In genomic region chr9:94031380-94031779, GRCh38 we compare ENCODE assay signal across 8 cellular contexts. TPM values are rescaled to one million over a fixed set of nuclear protein-coding genes. Genes with fewer than 3 reads are reported as not detected.
DNase-seq lines count a peak whose midpoint lies in the region; ATAC-seq, FAIRE-seq and TF ChIP-seq lines count a peak whose summit lies in the region.

No MANE protein-coding gene starts in this region.

- intact Hi-C loops in heart right ventricle (cut with DNase I) (no loop called here), left cardiac atrium (cut with DNase I) (no loop called here), GM12878 (cut with micrococcal nuclease; ENCODE audit: unreplicated experiment) (no loop called here), vagina (cut with DNase I) (no loop called here)

- H3K9ac ChIP-seq in GM12878 (ENCODE audit: control insufficient read depth, insufficient read depth, low read length), result peak overlapping the region; percentile 66; the same call in 1 of the 2 replicates

- TF ChIP-seq CTCF in heart right ventricle (IDR thresholded peaks at IDR 0.05), result no peak
- no peak for TF ChIP-seq CTCF in GM12878 (IDR thresholded peaks at IDR 0.05 in 2 of 3, conservative IDR thresholded peaks at IDR 0.05 in 1 of 3; ENCODE audit: control insufficient read depth in 2 of 3, extremely low read depth in 1 of 3, insufficient read depth in 1 of 3, low read depth in 3 of 3, low read length in 3 of 3)
- TF ChIP-seq CTCF in lung (IDR thresholded peaks at IDR 0.05; ENCODE audit: control extremely low read depth, extremely low read depth), result no peak
- TF ChIP-seq CTCF in vagina (IDR thresholded peaks at IDR 0.05), result no peak

- H3K9me3 ChIP-seq in heart right ventricle (peaks cover 0 to 7% (median 0%) of the 10 kb centered on the region in 11 donors), GM12878 (replicated peaks; ENCODE audit: control insufficient read depth, insufficient read depth, low read length) (no peaks in the 10 kb centered on the region), lung (ENCODE audit: control insufficient read depth in 2 of 2, insufficient read depth in 1 of 2, low read length in 1 of 2) (no peaks in the 10 kb centered on the region), vagina (no peaks in the 10 kb centered on the region)

- TF ChIP-seq RAD21 in GM12878 (IDR thresholded peaks at IDR 0.05; ENCODE audit: insufficient read depth, low read depth, low read length), result no peak

- peak overlapping the region; percentile 63 to 97 (median 86) for H3K4me3 ChIP-seq in heart right ventricle
- H3K4me3 ChIP-seq in GM12878, result peak overlapping the region; percentile 91
- peak overlapping the region; percentile 90 for H3K4me3 ChIP-seq in lung
- peak overlapping the region; percentile 76 to 87 for H3K4me3 ChIP-seq in vagina

- no peak for FAIRE-seq in GM12878 (lab: Jason Lieb, UNC)

- 46 to 51% methylated on average over 8 of the region's 8 CpGs for WGBS in heart right ventricle, 2 donors
- 12% methylated on average over 8 of the region's 8 CpGs for WGBS in GM12878 (ENCODE audit: insufficient coverage, insufficient replicate concordance, low lambda C conversion rate, missing lambda C conversion rate)
- WGBS in lung, 2 donors, result 63 to 79% methylated on average over 8 of the region's 8 CpGs

- no peaks in the 10 kb centered on the region for H4K20me1 ChIP-seq in GM12878 (ENCODE audit: control insufficient read depth, insufficient read depth)

- CTCF ChIA-PET in GM12878 (lab: Yijun Ruan, JAX), result no interaction called here

- TF ChIP-seq EP300 in GM12878 (IDR thresholded peaks at IDR 0.05; ENCODE audit: borderline replicate concordance in 1 of 2, control insufficient read depth in 1 of 2, low read depth in 2 of 2, low read length in 2 of 2), result no peak

- H3K27ac ChIP-seq in heart right ventricle (peak overlapping the region; percentile 30 to 94 (median 90)), GM12878 (ENCODE audit: control insufficient read depth, insufficient read depth) (no peak overlapping the region), lung (ENCODE audit: low read depth in 1 of 2, low read length in 1 of 2) (peak overlapping the region in 1 of 2 donors; percentile 96), vagina (peak overlapping the region; percentile 68)

- SMC1A ChIA-PET in GM12878 (lab: Charles Lee; ENCODE audit: uncharacterized antibody, unreplicated experiment), result no interaction called here

- H3K4me2 ChIP-seq in GM12878 (ENCODE audit: control insufficient read depth, insufficient read depth), result peak overlapping the region; percentile 93

- H3K27me3 ChIP-seq in heart right ventricle (no peaks in the 10 kb centered on the region), GM12878 (replicated peaks in 1 of 2; ENCODE audit: control insufficient read depth in 2 of 2, insufficient read depth in 2 of 2, low read length in 1 of 2) (no peaks in the 10 kb centered on the region), lung (ENCODE audit: control insufficient read depth, insufficient read depth) (no peaks in the 10 kb centered on the region), vagina (no peaks in the 10 kb centered on the region)

- H2AFZ ChIP-seq in GM12878 (ENCODE audit: control insufficient read depth, low read depth, low read length), result peak overlapping the region; percentile 98

- in situ Hi-C loops in GM12878 (cut with MboI), result no loop called here

- RAD21 ChIA-PET in GM12878 (lab: Charles Lee; ENCODE audit: unreplicated experiment), result interaction anchor here (0.7 kb wide), 1 partner anchor 142 kb away, joined by 3 read pairs; no protein-coding TSS in a partner anchor

- ATAC-seq in heart right ventricle (no peak), left cardiac atrium (no peak), GM12878 (no peak), lung (ENCODE audit: insufficient read depth, low FRiP score) (no peak), GM19023 (IDR thresholded peaks at IDR 0.05; ENCODE audit: unreplicated experiment) (no peak), GM19324 (IDR thresholded peaks at IDR 0.05; ENCODE audit: low FRiP score, unreplicated experiment) (no peak)

- H3K4me1 ChIP-seq in heart right ventricle (peaks cover 0 to 28% (median 11%) of the 10 kb centered on the region in 9 donors), GM12878 (ENCODE audit: control insufficient read depth, insufficient read depth, low read length) (no peaks in the 10 kb centered on the region), lung (ENCODE audit: control insufficient read depth in 2 of 2, insufficient read depth in 2 of 2, low read length in 2 of 2) (peaks cover 1 to 6% of the 10 kb centered on the region in 2 donors), vagina (peaks cover 17% of the 10 kb centered on the region)

- no TSS peak for BruUV-seq in GM12878 (replicated peaks; lab: Mats Ljungman, UMichigan)

- H3K79me2 ChIP-seq in GM12878 (ENCODE audit: control insufficient read depth, insufficient read depth, low read length), result peaks cover 2% of the 10 kb centered on the region

- POLR2A ChIA-PET in GM12878 (lab: Charles Lee), result no interaction called here

- H3K36me3 ChIP-seq in heart right ventricle (no peaks in the 10 kb centered on the region), GM12878 (ENCODE audit: control insufficient read depth in 2 of 2, insufficient read depth in 2 of 2, low read length in 1 of 2) (no peaks in the 10 kb centered on the region), lung (ENCODE audit: control insufficient read depth in 2 of 2, insufficient read depth in 2 of 2, low read length in 2 of 2) (no peaks in the 10 kb centered on the region), vagina (no peaks in the 10 kb centered on the region)

- no peak for DNase-seq in heart right ventricle
- no peak for DNase-seq in left cardiac atrium
- DNase-seq in GM12878 (ENCODE audit: low read depth, low spot score), result no peak
- DNase-seq in lung (ENCODE audit: low spot score), result no peak
- DNase-seq in vagina (ENCODE audit: extremely low spot score in 2 of 2), result no peak
- DNase-seq in activated CD4-positive, alpha-beta T cell treated with anti-CD3 and anti-CD28 coated beads for 48 hours, result no peak

- no peak for TF ChIP-seq POLR2A in GM12878 (IDR thresholded peaks at IDR 0.05; ENCODE audit: low read depth, low read length)
- TF ChIP-seq POLR2A in vagina (IDR thresholded peaks at IDR 0.05), result no peak

TF ChIP-seq in GM12878, 131 proteins besides CTCF, POLR2A, EP300 and RAD21 (continues in another document):
- TF ChIP-seq IRF3 (IDR thresholded peaks at IDR 0.05), result no peak
- no peak for TF ChIP-seq SMAD5 (IDR thresholded peaks at IDR 0.05; ENCODE audit: low read depth)

RNA-seq across cellular contexts. Expression of gene PTPDC1, which starts 52.9 kb away (rescaled TPM):
- total RNA-seq in heart right ventricle (10 to 100 TPM in 4 of 10 donors, 1 to 10 TPM in 6; 6.3 to 14.7 (median 9.5) TPM), left cardiac atrium (10 to 100 TPM in 1 of 2 donors, 1 to 10 TPM in 1; 9.2 to 15.6 TPM), GM12878 (2014; rRNA removed) (3.6 and 4.7 TPM in 2 replicates), GM12878 (2014; rRNA removed; fragmentation: Illumina TruSeq; extraction: Trizol) (4.5 TPM in 2 replicates), GM12878 (2021) (2.9 and 3.0 TPM in 2 replicates), lung (10 to 100 TPM; 11.1 to 26.0 TPM), vagina (13.0 TPM)
- polyA plus RNA-seq in heart right ventricle (10 to 100 TPM in 1 of 2 donors, 1 to 10 TPM in 1; 5.3 to 14.3 TPM), GM12878 (2011; rRNA removed) (1.5 and 2.0 TPM in 2 replicates), GM12878 (2014; fragmentation: Illumina TruSeq; extraction: Trizol) (3.2 and 5.5 TPM in 2 replicates), GM12878 (2014; fragmentation: Nextera tagmentation; extraction: Ambion mirVana) (1 to 10 TPM; 1.2 to 1.8 TPM), GM12878 (2014; rRNA removed) (2.4 and 3.2 TPM in 2 replicates), GM12878 (2016; fragmentation: Nextera tagmentation; extraction: Ambion mirVana) (1 to 10 TPM; 2.4 to 2.8 TPM), lung (1 to 10 TPM; 3.1 to 4.0 TPM)
- 0.20 TPM in 1 of 2 replicates, not detected in the other for total RNA-seq in GM12878 (2013; cell fraction: nucleolus; rRNA removed)
- 1.9 TPM for polyA plus RNA-seq in GM12878 (2011; ENCODE audit: low read depth)
- polyA plus RNA-seq in GM12878 (2011; cell fraction: cytosol; rRNA removed), result 0.61 and 0.64 TPM in 2 replicates
- polyA plus RNA-seq in GM12878 (2011; cell fraction: nucleus; rRNA removed), result 2.8 and 3.4 TPM in 2 replicates
- 1.7 and 2.6 TPM in 2 replicates for polyA plus RNA-seq in GM12878 (2012)
- polyA minus RNA-seq in GM12878 (2011; rRNA and poly(A)+ RNA removed), result 1.9 and 2.0 TPM in 2 replicates
- 0.42 TPM in 1 of 2 replicates, not detected in the other for polyA minus RNA-seq in GM12878 (2011; cell fraction: cytosol; rRNA and poly(A)+ RNA removed)
- 1.6 and 3.3 TPM in 2 replicates for polyA minus RNA-seq in GM12878 (2011; cell fraction: nucleus; rRNA and poly(A)+ RNA removed)
